In the genomic region with DNA sequence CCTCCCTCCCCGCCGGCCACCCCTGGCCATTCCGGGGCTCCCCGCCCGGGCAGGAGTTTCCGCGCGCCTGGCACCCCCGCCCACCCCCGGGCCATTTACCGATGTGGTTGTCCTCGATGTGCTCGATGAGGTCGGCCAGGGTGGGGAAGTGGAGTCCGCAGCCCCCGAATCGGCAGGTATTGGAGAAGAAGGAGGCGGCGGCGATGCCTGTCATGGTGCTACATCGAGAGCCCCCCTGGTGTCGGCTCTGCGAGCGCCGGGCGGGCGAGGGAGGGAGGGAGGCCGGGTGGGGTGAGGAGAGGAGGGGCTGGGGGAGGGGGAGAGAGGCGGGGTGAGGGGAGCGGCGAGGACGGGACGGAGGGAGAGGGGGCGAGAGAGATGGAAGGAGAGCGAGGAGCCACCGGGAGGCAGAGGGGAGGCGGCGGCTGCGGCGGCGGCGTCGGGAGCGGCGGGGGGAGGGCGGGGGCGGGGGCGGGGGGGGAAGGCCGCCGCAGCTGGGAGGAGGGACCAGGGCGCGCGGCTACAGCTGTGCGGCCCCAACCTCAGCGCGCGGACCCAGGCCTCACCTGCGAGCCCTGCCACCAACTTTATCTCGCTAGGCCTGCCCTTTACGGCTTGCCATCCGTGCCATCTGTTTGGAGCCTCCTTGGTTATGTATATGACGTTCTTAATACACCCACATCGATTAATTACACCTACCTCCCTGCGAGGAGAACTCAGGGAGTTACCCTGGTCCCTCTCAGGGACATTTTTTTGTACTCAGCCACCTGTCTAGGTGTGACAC, we compare ENCODE assay signal across 8 cellular contexts. TPM values are rescaled to one million over a fixed set of nuclear protein-coding genes. Genes with fewer than 3 reads are reported as not detected.
DNase-seq lines count a peak whose midpoint lies in the region; ATAC-seq, FAIRE-seq and TF ChIP-seq lines count a peak whose summit lies in the region.

A gene (minus strand): TSS at position 432 of the 784 bp plus-strand sequence.

- H2AFZ ChIP-seq in trophoblast cell (ENCODE audit: insufficient read depth, low read length, poor library complexity): peak within 1 kb of the TSS; percentile 97

- no CpG with 5 or more reads among the region's 64 CpGs for WGBS in trophoblast cell (ENCODE audit: extremely low coverage, insufficient coverage, insufficient read length)

- H3K4ac ChIP-seq in trophoblast cell (ENCODE audit: low read depth, low read length): no peak within 1 kb of the TSS

- H3K27ac Mint-ChIP-seq in T-cell: peak within 1 kb of the TSS; percentile 80 to 88

- no peaks in the 10 kb centered on the region for H3K9me3 Mint-ChIP-seq in T-cell

- no peak for FAIRE-seq in urothelium cell line (lab: Jason Lieb, UNC)

- H2BK12ac ChIP-seq in trophoblast cell (ENCODE audit: low read length): no peak within 1 kb of the TSS

- no peak for TF ChIP-seq CTCF in left ventricle myocardium inferior (IDR thresholded peaks at IDR 0.05; ENCODE audit: borderline replicate concordance)

- H3K4me2 ChIP-seq in trophoblast cell (ENCODE audit: low read length): peak within 1 kb of the TSS; percentile 95

- H4K8ac ChIP-seq in trophoblast cell (ENCODE audit: low read depth, low read length): no peak within 1 kb of the TSS

- H3K14ac ChIP-seq in trophoblast cell (ENCODE audit: low read length): no peak within 1 kb of the TSS

- in situ Hi-C loops in Caki2 (cut with HindIII; ENCODE audit: low pct_unique_long_range_greater_than_20kb, low sequenced_read_pairs): no loop called here
- in situ Hi-C loops in KBM-7 (cut with MboI; ENCODE audit: low pct_unique_long_range_greater_than_20kb, low sequenced_read_pairs): no loop called here

- H3K36me3 ChIP-seq in left ventricle myocardium inferior (no peaks in the 10 kb centered on the region), trophoblast cell (ENCODE audit: control insufficient read depth in 1 of 2, insufficient read depth in 2 of 2, low read length in 2 of 2) (no peaks in the 10 kb centered on the region)

- H3K79me1 ChIP-seq in trophoblast cell (ENCODE audit: low read length): no peaks in the 10 kb centered on the region

- intact Hi-C loops in left ventricle myocardium inferior (cut with micrococcal nuclease): no loop called here

- peaks cover 12 to 42% (median 16%) of the 10 kb centered on the region in 3 donors for H3K4me1 Mint-ChIP-seq in T-cell

- no peaks in the 10 kb centered on the region for H3K36me3 Mint-ChIP-seq in T-cell

- H2AK5ac ChIP-seq in trophoblast cell (ENCODE audit: low read length): no peak within 1 kb of the TSS

- peak; percentile 44 for DNase-seq in Caki2 (ENCODE audit: low read depth)
- peak; percentile 24 for DNase-seq in KBM-7
- DNase-seq in T-cell: peak; percentile 14 to 67 (median 41)
- DNase-seq in amniotic stem cell (lab: John Stamatoyannopoulos, UW): peak; percentile 49
- peak; percentile 63 for DNase-seq in left ventricle myocardium inferior
- peak in 1 of 2 donors; percentile 12 for DNase-seq in trophoblast cell
- DNase-seq in urothelium cell line (ENCODE audit: low spot score): peak; percentile 67

- H3K9ac ChIP-seq in trophoblast cell (ENCODE audit: low read length): no peak within 1 kb of the TSS

- ATAC-seq in T-cell (replicated peaks in 1 of 4) (peak; percentile 35 to 50 (median 41)), HG03378 (IDR thresholded peaks at IDR 0.05; ENCODE audit: unreplicated experiment) (no peak)

- no peaks in the 10 kb centered on the region for H3K27me3 Mint-ChIP-seq in T-cell

- no peak within 1 kb of the TSS for H3K18ac ChIP-seq in trophoblast cell (ENCODE audit: low read length)

- H3K4me3 ChIP-seq in left ventricle myocardium inferior: peak within 1 kb of the TSS; percentile 79
- H3K4me3 ChIP-seq in trophoblast cell (ENCODE audit: low read depth, low read length): peak within 1 kb of the TSS; percentile 75

- no peak within 1 kb of the TSS for H2BK5ac ChIP-seq in trophoblast cell (ENCODE audit: low read depth, low read length, poor library complexity)

- H3K23ac ChIP-seq in trophoblast cell (ENCODE audit: low read length): no peak within 1 kb of the TSS

- no peak within 1 kb of the TSS for H4K12ac ChIP-seq in trophoblast cell (ENCODE audit: low read depth, low read length)

- peak within 1 kb of the TSS; percentile 92 for H3K27ac ChIP-seq in left ventricle myocardium inferior (replicated peaks)
- H3K27ac ChIP-seq in trophoblast cell (ENCODE audit: low read depth, low read length): no peak within 1 kb of the TSS

- H3K27me3 ChIP-seq in left ventricle myocardium inferior (ENCODE audit: low read depth) (no peaks in the 10 kb centered on the region), trophoblast cell (ENCODE audit: insufficient read depth, low read length) (no peaks in the 10 kb centered on the region)

- no peak within 1 kb of the TSS for H2BK120ac ChIP-seq in trophoblast cell (ENCODE audit: insufficient read depth, low read length, poor library complexity)

- H4K91ac ChIP-seq in trophoblast cell (ENCODE audit: low read depth, low read length): no peak within 1 kb of the TSS

- H3K4me3 Mint-ChIP-seq in T-cell: peak within 1 kb of the TSS; percentile 83 to 92 (median 86)

- H3K79me2 ChIP-seq in trophoblast cell (ENCODE audit: control insufficient read depth, insufficient read depth, low read length, poor library complexity): no peaks in the 10 kb centered on the region

- no peaks in the 10 kb centered on the region for H3K9me3 ChIP-seq in left ventricle myocardium inferior (replicated peaks)
- H3K9me3 ChIP-seq in trophoblast cell (ENCODE audit: insufficient read depth, low read depth, low read length): no peaks in the 10 kb centered on the region

- peaks cover 63% of the 10 kb centered on the region for H3K4me1 ChIP-seq in left ventricle myocardium inferior
- peaks cover 0 to 4% of the 10 kb centered on the region in 2 experiments for H3K4me1 ChIP-seq in trophoblast cell (ENCODE audit: control insufficient read depth in 1 of 2, insufficient read depth in 2 of 2, low read length in 2 of 2)

- CTCF ChIA-PET in T-cell (lab: Charles Lee): no interaction called here

- POLR2A ChIA-PET in T-cell (lab: Charles Lee): no interaction called here

RNA-seq across cellular contexts. Expression of the gene that starts here (rescaled TPM):
- total RNA-seq in Caki2 (2014; rRNA removed; shearing (Covaris generic); ENCODE audit: low replicate concordance): 4.0 and 5.4 TPM in 2 replicates
- 10 to 100 TPM in 4 of 5 donors, 1 to 10 TPM in 1; 9.6 to 22.1 (median 15.9) TPM for total RNA-seq in T-cell
- 29.4 TPM for total RNA-seq in left ventricle myocardium inferior
- 1.8 and 2.1 TPM in 2 replicates for polyA plus RNA-seq in trophoblast cell (2013)
